In genomic region chr2:230869691-230870543, GRCh38 we compare ENCODE assay signal across 12 cellular contexts. TPM values are rescaled to one million over a fixed set of nuclear protein-coding genes. Genes with fewer than 3 reads are reported as not detected.
DNase-seq lines count a peak whose midpoint lies in the region; ATAC-seq and TF ChIP-seq lines count a peak whose summit lies in the region.
"Had no signal": no experiment of that assay in that cellular context is flagged by ENCODE, and none has a peak within 500 bp of the region (broad histone marks: within the 10 kb centered on the region; RNA-seq: fewer than 3 reads in every experiment).

No MANE protein-coding gene starts in this region.

- intact Hi-C loops in A673 (cut with micrococcal nuclease; ENCODE audit: unreplicated experiment): no loop called here

- H3K27ac ChIP-seq in A673 (ENCODE audit: low read depth, low read length, poor library complexity, severe bottlenecking) (peak overlapping the region; percentile 91), HUES48 (ENCODE audit: low read depth, low read length) (peak overlapping the region; percentile 92), cingulate gyrus (ENCODE audit: low read depth, low read length) (peak overlapping the region; percentile 90)
- H3K27ac ChIP-seq: SJSA1 had no signal

- CTCF ChIA-PET in A673 (lab: Charles Lee): interaction anchor here (0.5 kb wide), 1 partner anchor 145 kb away, joined by 9 read pairs; no protein-coding TSS in a partner anchor

- POLR2A ChIA-PET in A673 (lab: Charles Lee; ENCODE audit: low non-redundant PET): no interaction called here
- POLR2A ChIA-PET in naive thymus-derived CD8-positive, alpha-beta T cell (lab: Charles Lee): interaction anchor here (6.2 kb wide), 1 partner anchor 7 kb away, joined by 62 read pairs; no protein-coding TSS in a partner anchor

- no TSS peak for BruUV-seq in A673 (replicated peaks; lab: Mats Ljungman, UMichigan)

- H3K9me3 Mint-ChIP-seq in naive thymus-derived CD8-positive, alpha-beta T cell: no peaks in the 10 kb centered on the region

- peaks cover 0 to 5% (median 0%) of the 10 kb centered on the region in 3 donors for H3K36me3 Mint-ChIP-seq in naive thymus-derived CD8-positive, alpha-beta T cell

- peaks cover 0 to 1% (median 0%) of the 10 kb centered on the region in 5 donors for H3K27me3 Mint-ChIP-seq in naive thymus-derived CD8-positive, alpha-beta T cell

- DNase-seq in A673 (ENCODE audit: low spot score): peak; percentile 37
- DNase-seq in naive thymus-derived CD8-positive, alpha-beta T cell: peak in 1 of 10 donors; percentile 12
- no peak for DNase-seq in NCI-H1436 treated with DMSO at 0.1 percent for 48 hours (lab: John Stamatoyannopoulos, UW)
- no peak for DNase-seq in NCI-H1105 treated with DMSO at 0.1 percent for 48 hours (lab: John Stamatoyannopoulos, UW)
- DNase-seq: activated CD8-positive, alpha-beta memory T cell treated with anti-CD3 and anti-CD28 coated beads for 24 hours; NCI-H226 had no signal

- H3K9ac ChIP-seq in HUES48 (ENCODE audit: low read depth, low read length): no peak overlapping the region; the same call in 1 of the 2 replicates

- TF ChIP-seq CTCF in A673 (conservative IDR thresholded peaks at IDR 0.05; ENCODE audit: low read depth, low read length): no peak

- peaks cover 26 to 81% (median 81%) of the 10 kb centered on the region in 4 donors for H3K4me1 Mint-ChIP-seq in naive thymus-derived CD8-positive, alpha-beta T cell

- H3K4me3 ChIP-seq in A673 (ENCODE audit: low read depth, low read length, poor library complexity, severe bottlenecking): peak overlapping the region; percentile 99
- no peak overlapping the region for H3K4me3 ChIP-seq in HUES48 (ENCODE audit: low read depth, low read length)
- H3K4me3 ChIP-seq: SJSA1 had no signal

- no peaks in the 10 kb centered on the region for H3K9me3 ChIP-seq in A673 (ENCODE audit: low read depth, low read length, poor library complexity, severe bottlenecking)
- H3K9me3 ChIP-seq in HUES48 (ENCODE audit: control insufficient read depth, insufficient read depth, low read length): no peaks in the 10 kb centered on the region

- peak overlapping the region in 8 of 10 donors; percentile 22 to 83 (median 59) for H3K27ac Mint-ChIP-seq in naive thymus-derived CD8-positive, alpha-beta T cell

- H3K27me3 ChIP-seq in A673 (replicated peaks; ENCODE audit: insufficient read depth, low read depth, low read length, poor library complexity): no peaks in the 10 kb centered on the region
- H3K27me3 ChIP-seq in HUES48 (ENCODE audit: control insufficient read depth, insufficient read depth, low read length): no peaks in the 10 kb centered on the region
- H3K27me3 ChIP-seq: SJSA1 had no signal

- no peak for ATAC-seq in naive thymus-derived CD8-positive, alpha-beta T cell
- ATAC-seq in HG03108 (IDR thresholded peaks at IDR 0.05; ENCODE audit: unreplicated experiment) (no peak), GM21515 (IDR thresholded peaks at IDR 0.05; ENCODE audit: unreplicated experiment) (no peak)

- H3K36me3 ChIP-seq in A673 (ENCODE audit: insufficient read depth, low read length, poor library complexity, severe bottlenecking) (peaks cover 6% of the 10 kb centered on the region), HUES48 (ENCODE audit: control insufficient read depth, insufficient read depth, low read length) (peaks cover 31% of the 10 kb centered on the region)

- H3K4me3 Mint-ChIP-seq in naive thymus-derived CD8-positive, alpha-beta T cell: peak overlapping the region in 4 of 10 donors; percentile 4 to 66 (median 12)

- peaks cover 53% of the 10 kb centered on the region for H3K4me1 ChIP-seq in A673 (ENCODE audit: insufficient read depth, low read length, poor library complexity, severe bottlenecking)
- peaks cover 58% of the 10 kb centered on the region for H3K4me1 ChIP-seq in HUES48 (ENCODE audit: control insufficient read depth, insufficient read depth, low read length)

RNA-seq across cellular contexts. Expression of gene ITM2C, which starts 5.2 kb away (rescaled TPM):
- total RNA-seq in A673 (2021): 283 and 293 TPM in 2 replicates
- total RNA-seq in naive thymus-derived CD8-positive, alpha-beta T cell: 10 to 100 TPM; 30.9 to 38.7 TPM
- polyA plus RNA-seq in naive thymus-derived CD8-positive, alpha-beta T cell: 10 to 100 TPM; 35.4 to 56.7 (median 53.8) TPM

RNA-seq across cellular contexts. Expression of gene GPR55, which starts 55.1 kb away (rescaled TPM):
- 0.19 TPM in 1 of 2 replicates, not detected in the other for total RNA-seq in A673 (2021)
- total RNA-seq in naive thymus-derived CD8-positive, alpha-beta T cell: 10 to 100 TPM in 1 of 2 experiments, 1 to 10 TPM in 1; 8.9 to 10.4 TPM
- polyA plus RNA-seq in naive thymus-derived CD8-positive, alpha-beta T cell: 1 to 10 TPM; 1.1 to 3.2 (median 3.1) TPM
- total RNA-seq: epithelial cell of proximal tubule had no signal
